In the genomic region with DNA sequence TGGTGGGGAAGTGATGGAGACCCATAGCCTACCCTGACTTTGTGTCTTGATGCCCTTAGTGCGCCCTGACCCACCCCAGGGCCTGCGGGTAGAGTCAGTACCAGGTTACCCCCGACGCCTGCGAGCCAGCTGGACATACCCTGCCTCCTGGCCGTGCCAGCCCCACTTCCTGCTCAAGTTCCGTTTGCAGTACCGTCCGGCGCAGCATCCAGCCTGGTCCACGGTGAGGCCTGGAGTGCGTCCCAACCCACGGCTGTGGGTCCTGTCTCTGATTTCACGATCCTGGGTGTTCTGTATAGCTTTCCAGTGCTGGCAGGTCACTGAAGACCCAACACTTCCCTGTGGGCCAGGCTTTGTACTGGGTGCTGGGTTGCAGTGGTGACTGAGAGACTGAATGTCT, we compare ENCODE assay signal across 20 cellular contexts. TPM values are rescaled to one million over a fixed set of nuclear protein-coding genes. Genes with fewer than 3 reads are reported as not detected.
A peak's percentile ranks its signal among the peaks of the same experiment; 100 is the strongest.
DNase-seq lines count a peak whose midpoint lies in the region; ATAC-seq and TF ChIP-seq lines count a peak whose summit lies in the region.
"Had no signal": no experiment of that assay in that cellular context is flagged by ENCODE, and none has a peak within 500 bp of the region (broad histone marks: within the 10 kb centered on the region; RNA-seq: fewer than 3 reads in every experiment).

No MANE protein-coding gene starts in this region.

- no peaks in the 10 kb centered on the region for H3K36me3 Mint-ChIP-seq in glutamatergic neuron (ENCODE audit: unreplicated experiment)
- H3K36me3 Mint-ChIP-seq in nephron progenitor cell (ENCODE audit: low read depth): peaks cover 11% of the 10 kb centered on the region
- no peaks in the 10 kb centered on the region for H3K36me3 Mint-ChIP-seq in stimulated activated effector memory CD8-positive, alpha-beta T cell treated with anti-CD3 and anti-CD28 coated beads, Interleukin-12 subunit alpha, Interleukin-12 subunit beta, amount 100 ng/mL, for 72 hours

- intact Hi-C loops in right cardiac atrium (cut with DNase I) (no loop called here), uterus (cut with DNase I; ENCODE audit: low total_unique reads) (no loop called here)

- H3K9me3 ChIP-seq in right cardiac atrium (ENCODE audit: control insufficient read depth, low read length): no peaks in the 10 kb centered on the region
- H3K9me3 ChIP-seq in right atrium auricular region: no peaks in the 10 kb centered on the region
- H3K9me3 ChIP-seq in uterus: no peaks in the 10 kb centered on the region
- H3K9me3 ChIP-seq: A549, BLaER1 had no signal

- peak in 2 of 3 donors; percentile 34 to 40 for DNase-seq in right cardiac atrium
- no peak for DNase-seq in right atrium auricular region (ENCODE audit: low spot score)
- no peak for DNase-seq in glutamatergic neuron
- DNase-seq in nephron progenitor cell: no peak
- DNase-seq in stimulated activated effector memory CD8-positive, alpha-beta T cell treated with anti-CD3 and anti-CD28 coated beads, Interleukin-12 subunit alpha, Interleukin-12 subunit beta, amount 100 ng/mL, for 72 hours (ENCODE audit: low spot score in 2 of 2): no peak
- no peak for DNase-seq in NOMO-1 (lab: John Stamatoyannopoulos, UW; ENCODE audit: unreplicated experiment in 2 of 2)
- DNase-seq in uterus: no peak
- DNase-seq: Calu3; CD8-positive, alpha-beta T cell; DMS79 treated with DMSO at 0.1 percent for 48 hours; HCEC 1CT; HFFc6 had no signal

- H3K27me3 Mint-ChIP-seq in glutamatergic neuron (ENCODE audit: unreplicated experiment) (peaks cover 2% of the 10 kb centered on the region), nephron progenitor cell (ENCODE audit: low read depth, poor library complexity) (peaks cover 8% of the 10 kb centered on the region)

- no peak overlapping the region for H3K27ac Mint-ChIP-seq in glutamatergic neuron (ENCODE audit: unreplicated experiment)
- peak overlapping the region; percentile 89 for H3K27ac Mint-ChIP-seq in nephron progenitor cell
- peak overlapping the region; percentile 40 for H3K27ac Mint-ChIP-seq in stimulated activated effector memory CD8-positive, alpha-beta T cell treated with anti-CD3 and anti-CD28 coated beads, Interleukin-12 subunit alpha, Interleukin-12 subunit beta, amount 100 ng/mL, for 72 hours
- H3K27ac Mint-ChIP-seq: CD8-positive, alpha-beta T cell; HFFc6 had no signal

- peaks cover 18% of the 10 kb centered on the region for H3K4me1 Mint-ChIP-seq in glutamatergic neuron (ENCODE audit: low read depth, unreplicated experiment)
- H3K4me1 Mint-ChIP-seq in nephron progenitor cell: peaks cover 50% of the 10 kb centered on the region
- H3K4me1 Mint-ChIP-seq in stimulated activated effector memory CD8-positive, alpha-beta T cell treated with anti-CD3 and anti-CD28 coated beads, Interleukin-12 subunit alpha, Interleukin-12 subunit beta, amount 100 ng/mL, for 72 hours: peaks cover 18% of the 10 kb centered on the region

- peaks cover 7% of the 10 kb centered on the region for H3K36me3 ChIP-seq in right atrium auricular region
- no peaks in the 10 kb centered on the region for H3K36me3 ChIP-seq in uterus

- no peak for TF ChIP-seq POLR2A in uterus (IDR thresholded peaks at IDR 0.05)

- H3K9me3 Mint-ChIP-seq in glutamatergic neuron (ENCODE audit: unreplicated experiment) (peaks cover 5% of the 10 kb centered on the region), nephron progenitor cell (no peaks in the 10 kb centered on the region)
- no peaks in the 10 kb centered on the region for H3K9me3 Mint-ChIP-seq in stimulated activated effector memory CD8-positive, alpha-beta T cell treated with anti-CD3 and anti-CD28 coated beads, Interleukin-12 subunit alpha, Interleukin-12 subunit beta, amount 100 ng/mL, for 72 hours
- H3K9me3 Mint-ChIP-seq: CD8-positive, alpha-beta T cell; HFFc6 had no signal

- H3K4me3 Mint-ChIP-seq in glutamatergic neuron (ENCODE audit: unreplicated experiment): peak overlapping the region; percentile 9
- no peak overlapping the region for H3K4me3 Mint-ChIP-seq in nephron progenitor cell
- H3K4me3 Mint-ChIP-seq in stimulated activated effector memory CD8-positive, alpha-beta T cell treated with anti-CD3 and anti-CD28 coated beads, Interleukin-12 subunit alpha, Interleukin-12 subunit beta, amount 100 ng/mL, for 72 hours: no peak overlapping the region
- H3K4me3 Mint-ChIP-seq: CD14-positive monocyte; CD8-positive, alpha-beta T cell; HFFc6 had no signal

- TF ChIP-seq CTCF in right atrium auricular region (IDR thresholded peaks at IDR 0.05) (no peak), glutamatergic neuron (IDR thresholded peaks at IDR 0.05; ENCODE audit: partially characterized antibody, unreplicated experiment) (no peak), nephron progenitor cell (IDR thresholded peaks at IDR 0.05) (no peak), uterus (IDR thresholded peaks at IDR 0.05) (no peak)

- no peak overlapping the region for H3K27ac ChIP-seq in right cardiac atrium (ENCODE audit: low read length)
- H3K27ac ChIP-seq in right atrium auricular region: no peak overlapping the region
- H3K27ac ChIP-seq in uterus: no peak overlapping the region
- H3K27ac ChIP-seq: 22Rv1, A549, BLaER1 had no signal

- H3K4me3 ChIP-seq in right cardiac atrium (ENCODE audit: low read length) (no peak overlapping the region), right atrium auricular region (no peak overlapping the region), uterus (no peak overlapping the region)
- H3K4me3 ChIP-seq: A549, BLaER1, GM12878 had no signal

- no peak for ATAC-seq in right cardiac atrium
- no peak for ATAC-seq in stimulated activated effector memory CD8-positive, alpha-beta T cell treated with anti-CD3 and anti-CD28 coated beads, Interleukin-12 subunit alpha, Interleukin-12 subunit beta, amount 100 ng/mL, for 72 hours
- ATAC-seq in HG02981 (IDR thresholded peaks at IDR 0.05; ENCODE audit: unreplicated experiment): no peak
- ATAC-seq: A549; CD8-positive, alpha-beta T cell; GM12878; HepG2 had no signal

- no peaks in the 10 kb centered on the region for H3K27me3 ChIP-seq in right cardiac atrium (ENCODE audit: control insufficient read depth, insufficient read depth)
- H3K27me3 ChIP-seq in right atrium auricular region: no peaks in the 10 kb centered on the region
- H3K27me3 ChIP-seq in uterus: no peaks in the 10 kb centered on the region

- 82% methylated on average over 14 of the region's 14 CpGs for WGBS in right cardiac atrium

- peaks cover 10% of the 10 kb centered on the region for H3K4me1 ChIP-seq in right cardiac atrium (ENCODE audit: control insufficient read depth, insufficient read depth, low read length)
- peaks cover 0 to 33% of the 10 kb centered on the region in 2 donors for H3K4me1 ChIP-seq in right atrium auricular region
- H3K4me1 ChIP-seq in uterus: peaks cover 0 to 13% of the 10 kb centered on the region in 2 donors
- H3K4me1 ChIP-seq: A549 had no signal

RNA-seq across cellular contexts. Expression of gene CCL27, which starts 4.0 kb away (rescaled TPM):
- total RNA-seq in right cardiac atrium: under 1 TPM in 1 of 4 donors, not detected in 3; 0.46 TPM
- polyA plus RNA-seq in right cardiac atrium: 0.18 TPM
- total RNA-seq in right atrium auricular region: not detected
- 1.7 TPM for total RNA-seq in glutamatergic neuron (ENCODE audit: unreplicated experiment)
- not detected for total RNA-seq in uterus
- total RNA-seq: Calu3; CD8-positive, alpha-beta T cell; GM12878; H1; HepG2 had no signal
- polyA plus RNA-seq: CD14-positive monocyte, HepG2 had no signal

RNA-seq across cellular contexts. Expression of gene IL11RA, which starts 6.5 kb away (rescaled TPM):
- 10 to 100 TPM; 48.7 to 92.2 (median 73.9) TPM for total RNA-seq in right cardiac atrium
- 49.3 TPM for polyA plus RNA-seq in right cardiac atrium
- total RNA-seq in right atrium auricular region: 100 to 1,000 TPM in 1 of 2 donors, 10 to 100 TPM in 1; 58.2 to 108 TPM
- total RNA-seq in glutamatergic neuron (ENCODE audit: unreplicated experiment): 28.8 TPM
- total RNA-seq in uterus: 100 to 1,000 TPM in 1 of 4 donors, 10 to 100 TPM in 2, 1 to 10 TPM in 1; 3.2 to 153 (median 49.9) TPM

RNA-seq across cellular contexts. Expression of gene GALT, which starts 12.0 kb away (rescaled TPM):
- total RNA-seq in right cardiac atrium (10 to 100 TPM; 37.3 to 71.2 (median 66.3) TPM), right atrium auricular region (10 to 100 TPM; 30.9 to 35.0 TPM), glutamatergic neuron (ENCODE audit: unreplicated experiment) (57.5 TPM), uterus (10 to 100 TPM in 3 of 4 donors, 1 to 10 TPM in 1; 4.4 to 82.9 (median 50.7) TPM)
- polyA plus RNA-seq in right cardiac atrium: 57.1 TPM

RNA-seq across cellular contexts. Expression of gene SIGMAR1, which starts 20.9 kb away (rescaled TPM):
- total RNA-seq in right cardiac atrium (10 to 100 TPM; 28.6 to 37.2 (median 35.5) TPM), right atrium auricular region (10 to 100 TPM; 52.2 to 70.7 TPM), glutamatergic neuron (ENCODE audit: unreplicated experiment) (44.4 TPM), uterus (10 to 100 TPM; 34.1 to 55.2 (median 51.3) TPM)
- 36.0 TPM for polyA plus RNA-seq in right cardiac atrium

RNA-seq across cellular contexts. Expression of gene ARID3C, which starts 29.6 kb away (rescaled TPM):
- not detected for total RNA-seq in right cardiac atrium
- polyA plus RNA-seq in right cardiac atrium: not detected
- not detected for total RNA-seq in right atrium auricular region
- total RNA-seq in glutamatergic neuron (ENCODE audit: unreplicated experiment): not detected
- total RNA-seq in uterus: under 1 TPM in 2 of 4 donors, not detected in 2; 0.35 to 0.82 TPM
- total RNA-seq: Calu3; CD8-positive, alpha-beta T cell; GM12878; H1; HepG2 had no signal
- polyA plus RNA-seq: CD14-positive monocyte, GM12878, HepG2 had no signal

Comparison
In these comparisons a context has a peak if more than half of its experiments do, and no peak if none do; other contexts are left out.
1. DNase-seq: peak in right cardiac atrium (2 of 3); none in right atrium auricular region (single experiment), glutamatergic neuron (single experiment), nephron progenitor cell (single experiment), stimulated activated effector memory CD8-positive, alpha-beta T cell treated with anti-CD3 and anti-CD28 coated beads, Interleukin-12 subunit alpha, Interleukin-12 subunit beta, amount 100 ng/mL, for 72 hours (0 of 2), NOMO-1 (0 of 2) and uterus (0 of 2).